9 cellular contexts compared by ENCODE assay signal in genomic region chr13:45473627-45474026, GRCh38. TPM values are rescaled to one million over a fixed set of nuclear protein-coding genes. Genes with fewer than 3 reads are reported as not detected.
A peak's percentile ranks its signal among the peaks of the same experiment; 100 is the strongest.
DNase-seq lines count a peak whose midpoint lies in the region; ATAC-seq, FAIRE-seq and TF ChIP-seq lines count a peak whose summit lies in the region.
"Had no signal": no experiment of that assay in that cellular context is flagged by ENCODE, and none has a peak within 500 bp of the region (broad histone marks: within the 10 kb centered on the region; RNA-seq: fewer than 3 reads in every experiment).

No MANE protein-coding gene starts in this region.

- H3K27me3 Mint-ChIP-seq in Caco-2 (ENCODE audit: insufficient read depth, unreplicated experiment) (no peaks in the 10 kb centered on the region), T-cell (no peaks in the 10 kb centered on the region)

- peak; percentile 44 for FAIRE-seq in GM12892 (lab: Jason Lieb, UNC)

- H3K4me1 Mint-ChIP-seq in Caco-2 (ENCODE audit: low read depth, unreplicated experiment) (peaks cover 3% of the 10 kb centered on the region), T-cell (peaks cover 58 to 63% (median 61%) of the 10 kb centered on the region in 3 donors)

- no peak overlapping the region for H3K27ac ChIP-seq in hepatocyte

- intact Hi-C loops in Caco-2 (cut with micrococcal nuclease; ENCODE audit: unreplicated experiment), result loop anchor here (1.0 kb wide), 1 partner anchor 55 kb away; the partner anchor contains the start of gene SLC25A30

- no peak overlapping the region for H3K4me3 ChIP-seq in Caco-2 (ENCODE audit: low read depth, low read length)
- H3K4me3 ChIP-seq in hepatocyte, result no peak overlapping the region

- DNase-seq in Caco-2 (peak; percentile 42 to 49), GM12892 (ENCODE audit: insufficient read length) (no peak), T-cell (peak in 23 of 34 experiments; percentile 6 to 31 (median 15)), hepatocyte (ENCODE audit: low spot score) (no peak), GF-D8 (lab: John Stamatoyannopoulos, UW) (no peak), HK-2 (ENCODE audit: unreplicated experiment) (no peak), glomerular visceral epithelial cell (ENCODE audit: extremely low spot score) (no peak)
- DNase-seq in activated effector memory CD4-positive, alpha-beta T cell treated with Interleukin-2 at 50 U/mL for 16 hours, result no peak

- TF ChIP-seq CTCF in Caco-2 (IDR thresholded peaks at IDR 0.05; ENCODE audit: insufficient read depth in 1 of 2, low read depth in 1 of 2, low read length in 1 of 2, severe bottlenecking in 1 of 2, unreplicated experiment in 1 of 2), result peak; percentile 45 to 75
- peak; percentile 22 for TF ChIP-seq CTCF in hepatocyte (IDR thresholded peaks at IDR 0.05; ENCODE audit: poor library complexity)

- peaks cover 83% of the 10 kb centered on the region for H3K79me2 ChIP-seq in hepatocyte

- no peak overlapping the region for H3K27ac Mint-ChIP-seq in Caco-2 (ENCODE audit: unreplicated experiment)
- no peak overlapping the region for H3K27ac Mint-ChIP-seq in T-cell
- H3K27ac Mint-ChIP-seq: nephron had no signal

- peaks cover 51% of the 10 kb centered on the region for H4K20me1 ChIP-seq in hepatocyte (ENCODE audit: insufficient read depth, poor library complexity, severe bottlenecking)

- H3K4me3 Mint-ChIP-seq in Caco-2 (ENCODE audit: unreplicated experiment) (no peak overlapping the region), T-cell (no peak overlapping the region)
- H3K4me3 Mint-ChIP-seq: nephron had no signal

- peak; percentile 61 to 85 (median 68) for ATAC-seq in T-cell (replicated peaks in 1 of 4)

- BruUV-seq in Caco-2 (replicated peaks; lab: Mats Ljungman, UMichigan), result no TSS peak

- H2AFZ ChIP-seq in hepatocyte, result no peak overlapping the region

- no peak overlapping the region for H3K4me2 ChIP-seq in hepatocyte

- H3K9me2 ChIP-seq in hepatocyte (replicated peaks; ENCODE audit: insufficient read depth), result no peaks in the 10 kb centered on the region

- H3K9me3 Mint-ChIP-seq in Caco-2 (ENCODE audit: unreplicated experiment), result peaks cover 20% of the 10 kb centered on the region
- no peaks in the 10 kb centered on the region for H3K9me3 Mint-ChIP-seq in T-cell

- H3K27me3 ChIP-seq in Caco-2 (replicated peaks; ENCODE audit: control insufficient read depth, insufficient read depth, low read length) (no peaks in the 10 kb centered on the region), hepatocyte (no peaks in the 10 kb centered on the region)

- H3K9me3 ChIP-seq in Caco-2 (no peaks in the 10 kb centered on the region), hepatocyte (ENCODE audit: low read depth) (no peaks in the 10 kb centered on the region)

- no peaks in the 10 kb centered on the region for H3K36me3 ChIP-seq in Caco-2 (ENCODE audit: control insufficient read depth, insufficient read depth, low read length)
- H3K36me3 ChIP-seq in hepatocyte (replicated peaks; ENCODE audit: insufficient read depth, low read depth), result no peaks in the 10 kb centered on the region

- H3K36me3 Mint-ChIP-seq in Caco-2 (ENCODE audit: insufficient read depth, unreplicated experiment), result peaks cover 12% of the 10 kb centered on the region
- peaks cover 9% of the 10 kb centered on the region for H3K36me3 Mint-ChIP-seq in T-cell

- CTCF ChIA-PET in Caco-2 (lab: Charles Lee), result interaction anchor here (0.7 to 1.9 kb wide), 4 partner anchors 9 to 80 kb away, joined by 5 to 7 read pairs (median 6); partner anchors contain the start of genes COG3 and SLC25A30
- CTCF ChIA-PET in T-cell (lab: Charles Lee), result interaction anchor here (0.5 to 1.6 kb wide), 5 partner anchors 8 to 427 kb away, joined by 3 to 5 read pairs (median 4); partner anchors contain the start of gene COG3 (in 1 of the 2)

- POLR2A ChIA-PET in Caco-2 (lab: Charles Lee), result no interaction called here
- POLR2A ChIA-PET in T-cell (lab: Charles Lee), result no interaction called here

- H3K4me1 ChIP-seq in Caco-2 (peaks cover 6% of the 10 kb centered on the region), hepatocyte (ENCODE audit: insufficient read depth) (peaks cover under 1% of the 10 kb centered on the region)

- 70% methylated on average over 2 of the region's 2 CpGs for WGBS in hepatocyte (ENCODE audit: low lambda C conversion rate, missing lambda C conversion rate)

- TF ChIP-seq POLR2A in GM12892 (IDR thresholded peaks at IDR 0.05; ENCODE audit: low read depth, low read length), result no peak

RNA-seq across cellular contexts. Expression of gene COG3, which starts 8.9 kb away (rescaled TPM):
- total RNA-seq in Caco-2 (2022) (31.1 and 35.8 TPM in 2 replicates), T-cell (10 to 100 TPM; 40.0 to 47.0 (median 42.3) TPM), hepatocyte (31.7 and 36.1 TPM in 2 replicates)
- polyA plus RNA-seq in GM12892 (2012; ENCODE audit: missing spikeins), result 17.3 TPM
- polyA plus RNA-seq in hepatocyte, result 19.9 and 27.3 TPM in 2 replicates

RNA-seq across cellular contexts. Expression of gene SLC25A30, which starts 55.5 kb away (rescaled TPM):
- total RNA-seq in Caco-2 (2022), result 12.2 and 16.5 TPM in 2 replicates
- polyA plus RNA-seq in GM12892 (2012; ENCODE audit: missing spikeins), result 6.4 TPM
- total RNA-seq in T-cell, result 10 to 100 TPM; 19.5 to 25.9 (median 24.2) TPM
- total RNA-seq in hepatocyte, result 13.3 and 15.7 TPM in 2 replicates
- polyA plus RNA-seq in hepatocyte, result 2.8 and 4.3 TPM in 2 replicates

Comparison
In these comparisons a context has a peak if more than half of its experiments do, and no peak if none do; other contexts are left out.
1. DNase-seq: peak in Caco-2 (2 of 2) and T-cell (23 of 34); none in GM12892 (single experiment), hepatocyte (single experiment), GF-D8 (single experiment), HK-2 (single experiment), glomerular visceral epithelial cell (single experiment) and activated effector memory CD4-positive, alpha-beta T cell treated with Interleukin-2 at 50 U/mL for 16 hours (single experiment).